Comparison of ENCODE assay signal across 10 cellular contexts in genomic region chr4:576991-577498, GRCh38. TPM values are rescaled to one million over a fixed set of nuclear protein-coding genes. Genes with fewer than 3 reads are reported as not detected.
DNase-seq lines count a peak whose midpoint lies in the region; ATAC-seq and TF ChIP-seq lines count a peak whose summit lies in the region.
"Had no signal": no experiment of that assay in that cellular context is flagged by ENCODE, and none has a peak within 500 bp of the region (broad histone marks: within the 10 kb centered on the region; RNA-seq: fewer than 3 reads in every experiment).

No MANE protein-coding gene starts in this region.

- intact Hi-C loops in dorsolateral prefrontal cortex (cut with DNase I) = no loop called here

- H3K4me3 ChIP-seq in dorsolateral prefrontal cortex (peak overlapping the region in 55 of 59 donors; percentile 8 to 64 (median 45)), osteoblast (ENCODE audit: insufficient read depth, low read length) (no peak overlapping the region)
- H3K4me3 ChIP-seq: thoracic aorta had no signal

- H3K36me3 ChIP-seq in osteoblast (ENCODE audit: insufficient read depth, low read length) = no peaks in the 10 kb centered on the region
- H3K36me3 ChIP-seq: thoracic aorta had no signal

- in situ Hi-C loops in GM13977 (cut with MboI; ENCODE audit: low pct_unique_long_range_greater_than_20kb, low sequenced_read_pairs, unreplicated experiment) = no loop called here

- no peak for ATAC-seq in GM21576 (IDR thresholded peaks at IDR 0.05; ENCODE audit: unreplicated experiment)
- ATAC-seq in HG03469 (IDR thresholded peaks at IDR 0.05; ENCODE audit: unreplicated experiment) = no peak

- H3K27ac ChIP-seq in dorsolateral prefrontal cortex = peak overlapping the region in 57 of 59 donors; percentile 18 to 89 (median 77)
- no peak overlapping the region for H3K27ac ChIP-seq in osteoblast (ENCODE audit: low read depth, low read length)
- H3K27ac ChIP-seq: thoracic aorta had no signal

- no peak overlapping the region for H3K4me2 ChIP-seq in osteoblast (ENCODE audit: insufficient read depth, low read length)

- peak; percentile 69 for DNase-seq in NCI-H2227 (lab: John Stamatoyannopoulos, UW; ENCODE audit: unreplicated experiment)
- no peak for DNase-seq in NCI-H2227 treated with DMSO at 0.1 percent for 48 hours (lab: John Stamatoyannopoulos, UW)
- peak; percentile 41 for DNase-seq in NCI-H146 treated with DMSO at 0.1 percent for 48 hours (lab: John Stamatoyannopoulos, UW; ENCODE audit: unreplicated experiment)
- peak in 3 of 10 donors; percentile 33 to 41 (median 33) for DNase-seq in dorsolateral prefrontal cortex
- DNase-seq in osteoblast (ENCODE audit: insufficient read length, low spot score, missing footprints) = peak; percentile 79
- DNase-seq in GM13977 (ENCODE audit: low spot score) = no peak
- DNase-seq: T-helper 9 cell had no signal

- no peaks in the 10 kb centered on the region for H3K4me1 ChIP-seq in osteoblast (ENCODE audit: insufficient read depth, low read length)

- no peak overlapping the region for H2AFZ ChIP-seq in osteoblast (ENCODE audit: low read length)

- no peaks in the 10 kb centered on the region for H3K79me2 ChIP-seq in osteoblast (ENCODE audit: insufficient read depth, low read length)

- no peak for TF ChIP-seq CTCF in dorsolateral prefrontal cortex (IDR thresholded peaks at IDR 0.05 in 54 of 56, conservative IDR thresholded peaks at IDR 0.05 in 2 of 56; ENCODE audit: low read depth in 1 of 56, partially characterized antibody in 56 of 56)
- TF ChIP-seq CTCF in osteoblast (IDR thresholded peaks at IDR 0.05; ENCODE audit: extremely low read depth, low read depth, low read length) = no peak
- TF ChIP-seq CTCF in GM13977 (IDR thresholded peaks at IDR 0.05; ENCODE audit: extremely low read depth, insufficient read depth, missing control alignments) = no peak

- no peaks in the 10 kb centered on the region for H3K9me3 ChIP-seq in osteoblast (ENCODE audit: low read depth, low read length)
- H3K9me3 ChIP-seq: thoracic aorta had no signal

- H4K20me1 ChIP-seq in osteoblast (ENCODE audit: insufficient read depth, low read length) = no peaks in the 10 kb centered on the region

- peaks cover 0 to 60% (median 14%) of the 10 kb centered on the region in 45 donors for H3K27me3 ChIP-seq in dorsolateral prefrontal cortex
- H3K27me3 ChIP-seq in osteoblast (ENCODE audit: insufficient read depth, low read length) = peaks cover 60% of the 10 kb centered on the region

RNA-seq across cellular contexts. Expression of gene TMEM271, which starts 0.9 kb away (rescaled TPM):
- 10 to 100 TPM in 119 of 120 experiments, 1 to 10 TPM in 1; 8.4 to 36.5 (median 24.2) TPM for total RNA-seq in dorsolateral prefrontal cortex
- total RNA-seq in osteoblast = not detected in 2 replicates
- total RNA-seq: thoracic aorta had no signal

RNA-seq across cellular contexts. Expression of gene PDE6B, which starts 48.3 kb away (rescaled TPM):
- total RNA-seq in dorsolateral prefrontal cortex (10 to 100 TPM in 116 of 120 experiments, 1 to 10 TPM in 4; 6.4 to 96.3 (median 26.0) TPM), osteoblast (not detected in 2 replicates)

Comparison
In these comparisons a context has a peak if more than half of its experiments do, and no peak if none do; other contexts are left out.
1. DNase-seq: peak in NCI-H2227 (single experiment), NCI-H146 treated with DMSO at 0.1 percent for 48 hours (single experiment) and osteoblast (single experiment); none in NCI-H2227 treated with DMSO at 0.1 percent for 48 hours (single experiment) and GM13977 (single experiment).